21 cellular contexts compared by ENCODE assay signal in the genomic region with DNA sequence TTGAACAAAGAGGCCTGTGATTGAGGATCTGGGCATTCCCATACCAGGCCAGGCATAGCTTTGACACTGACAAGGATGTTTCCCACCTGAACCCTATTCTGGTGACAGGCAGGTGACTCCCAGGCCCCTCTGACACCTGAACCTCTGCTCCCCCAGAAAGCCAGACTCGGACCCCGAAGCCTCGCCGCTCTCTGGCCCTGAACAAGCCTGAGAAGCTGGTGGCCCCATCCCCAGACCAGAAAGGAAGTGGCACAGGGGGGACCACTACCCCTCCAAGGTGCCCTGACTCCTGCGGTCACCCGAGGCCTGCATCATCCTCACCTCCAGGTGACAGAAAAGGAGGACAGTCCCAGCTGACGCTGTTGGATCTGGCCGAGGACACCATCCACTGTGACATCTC. TPM values are rescaled to one million over a fixed set of nuclear protein-coding genes. Genes with fewer than 3 reads are reported as not detected.
A peak's percentile ranks its signal among the peaks of the same experiment; 100 is the strongest.
DNase-seq lines count a peak whose midpoint lies in the region; ATAC-seq and TF ChIP-seq lines count a peak whose summit lies in the region.
"Had no signal": no experiment of that assay in that cellular context is flagged by ENCODE, and none has a peak within 500 bp of the region (broad histone marks: within the 10 kb centered on the region; RNA-seq: fewer than 3 reads in every experiment).

No MANE protein-coding gene starts in this region.

- H2BK5ac ChIP-seq in IMR-90 (ENCODE audit: low read depth, low read length, poor library complexity, severe bottlenecking) (no peak overlapping the region), neuronal stem cell (ENCODE audit: low read length) (no peak overlapping the region)

- WGBS in IMR-90 (ENCODE audit: extremely low coverage in 2 of 2, insufficient read length in 1 of 2), 2 experiments = 100% methylated on average over 2 of the region's 8 CpGs; no CpG with 5 or more reads in 1 of the 2 experiments
- no CpG with 5 or more reads among the region's 8 CpGs for WGBS in neuronal stem cell (ENCODE audit: extremely low coverage in 2 of 2, insufficient read length in 2 of 2, insufficient replicate concordance in 1 of 2), 2 donors

- no peak for TF ChIP-seq POLR2A in IMR-90 (IDR thresholded peaks at IDR 0.05; ENCODE audit: low read depth, low read length)

- H3K9me3 ChIP-seq in IMR-90 (ENCODE audit: control insufficient read depth, insufficient read depth, low read length) = no peaks in the 10 kb centered on the region
- H3K9me3 ChIP-seq in neuronal stem cell (replicated peaks in 1 of 2; ENCODE audit: control insufficient read depth in 2 of 2, insufficient read depth in 1 of 2, low read depth in 1 of 2, low read length in 2 of 2) = no peaks in the 10 kb centered on the region
- H3K9me3 ChIP-seq: A549; BE2C; BLaER1 treated with 17β-estradiol and CSF1 and Interleukin-3, amounts not matched to agents 10 nM and 100 nM had no signal

- no TSS peak for BruUV-seq in IMR-90 (replicated peaks; lab: Mats Ljungman, UMichigan)

- H3K27me3 ChIP-seq in IMR-90 (ENCODE audit: control insufficient read depth, insufficient read depth, low read length) (peaks cover under 1% of the 10 kb centered on the region; the same call in 1 of the 2 replicates), neuronal stem cell (ENCODE audit: control insufficient read depth in 3 of 3, insufficient read depth in 3 of 3, low read depth in 1 of 3, low read length in 3 of 3) (peaks cover 0 to 20% (median 0%) of the 10 kb centered on the region in 3 experiments)
- H3K27me3 ChIP-seq: BE2C; BLaER1 treated with 17β-estradiol and CSF1 and Interleukin-3, amounts not matched to agents 10 nM and 100 nM had no signal

- H3K56ac ChIP-seq in IMR-90 (ENCODE audit: extremely low read depth, insufficient read depth, low read length) = no peak overlapping the region

- H4K8ac ChIP-seq in IMR-90 (ENCODE audit: low read depth in 2 of 2, low read length in 2 of 2) (no peak overlapping the region), neuronal stem cell (ENCODE audit: low read depth, low read length) (no peak overlapping the region)

- no peak overlapping the region for H2BK20ac ChIP-seq in IMR-90 (ENCODE audit: low read depth, low read length)

- no peaks in the 10 kb centered on the region for H3K79me1 ChIP-seq in IMR-90 (ENCODE audit: low read depth in 1 of 2, low read length in 2 of 2)
- no peaks in the 10 kb centered on the region for H3K79me1 ChIP-seq in neuronal stem cell (ENCODE audit: low read depth, low read length)

- intact Hi-C loops in IMR-90 (cut with micrococcal nuclease) = no loop called here

- no peaks in the 10 kb centered on the region for H3K9me1 ChIP-seq in IMR-90 (ENCODE audit: insufficient read depth, low read length)

- H3K4me3 ChIP-seq in IMR-90 (ENCODE audit: insufficient read depth, low read depth, low read length) = no peak overlapping the region
- no peak overlapping the region for H3K4me3 ChIP-seq in neuronal stem cell (ENCODE audit: low read length in 2 of 2)
- H3K4me3 ChIP-seq: A549; BLaER1 treated with 17β-estradiol and CSF1 and Interleukin-3, amounts not matched to agents 10 nM and 100 nM; GM23248 had no signal

- DNase-seq in GM13976 (ENCODE audit: low spot score) (peak; percentile 17), IMR-90 (no peak), neuronal stem cell (ENCODE audit: low spot score) (no peak), DMS79 treated with DMSO at 0.1 percent for 48 hours (lab: John Stamatoyannopoulos, UW) (no peak), DMS79 (lab: John Stamatoyannopoulos, UW) (no peak)
- DNase-seq in stimulated activated CD4-positive, alpha-beta T cell treated with anti-CD3 and anti-CD28 coated beads, Interleukin-4, amount 100 ng/mL, for 4 hours = no peak
- DNase-seq: 8988T; ACHN; AML-193; BE2C; CD4-positive, alpha-beta T cell; CD8-positive, alpha-beta memory T cell; DMS 273 treated with DMSO at 0.1 percent for 48 hours; DND-41; GM23248; H7; HCEC 1CT had no signal

- H2AFZ ChIP-seq in IMR-90 (replicated peaks; ENCODE audit: low read length, poor library complexity) (no peak overlapping the region), neuronal stem cell (ENCODE audit: low read length) (no peak overlapping the region)
- H2AFZ ChIP-seq: GM23248 had no signal

- H4K5ac ChIP-seq in IMR-90 (ENCODE audit: low read depth, low read length) = no peak overlapping the region

- no peaks in the 10 kb centered on the region for H4K20me1 ChIP-seq in IMR-90 (ENCODE audit: insufficient read depth, low read length)
- H4K20me1 ChIP-seq: BLaER1 treated with 17β-estradiol and CSF1 and Interleukin-3, amounts not matched to agents 10 nM and 100 nM had no signal

- dilution Hi-C loops in IMR-90 (cut with HindIII; ENCODE audit: low sequenced_read_pairs, unreplicated experiment) = no loop called here

- H4K91ac ChIP-seq in IMR-90 (ENCODE audit: insufficient read depth, low read depth, low read length) (no peak overlapping the region), neuronal stem cell (ENCODE audit: low read depth, low read length, poor library complexity) (no peak overlapping the region)

- H2BK15ac ChIP-seq in IMR-90 (ENCODE audit: low read depth, low read length) (no peak overlapping the region), neuronal stem cell (ENCODE audit: low read length) (peak overlapping the region; percentile 87)

- H3K36me3 ChIP-seq in IMR-90 (ENCODE audit: control insufficient read depth, insufficient read depth, low read length) = no peaks in the 10 kb centered on the region
- H3K36me3 ChIP-seq in neuronal stem cell (replicated peaks in 1 of 2; ENCODE audit: control insufficient read depth in 2 of 2, insufficient read depth in 2 of 2, low read length in 2 of 2) = no peaks in the 10 kb centered on the region
- H3K36me3 ChIP-seq: BE2C; BLaER1 treated with 17β-estradiol and CSF1 and Interleukin-3, amounts not matched to agents 10 nM and 100 nM had no signal

- no peak for TF ChIP-seq RAD21 in IMR-90 (IDR thresholded peaks at IDR 0.05; ENCODE audit: low read length)

- in situ Hi-C loops in GM13976 (cut with MboI; ENCODE audit: low sequenced_read_pairs, unreplicated experiment) (no loop called here), IMR-90 (cut with MboI; ENCODE audit: low sequenced_read_pairs) (no loop called here)

- H3K23ac ChIP-seq in IMR-90 (ENCODE audit: low read depth, low read length) = no peak overlapping the region
- H3K23ac ChIP-seq in neuronal stem cell (ENCODE audit: low read depth, low read length, poor library complexity) = no peak overlapping the region

- no peak for ATAC-seq in IMR-90 (ENCODE audit: low read depth)

- H2AK9ac ChIP-seq in IMR-90 (replicated peaks; ENCODE audit: low read depth, low read length, poor library complexity) = peak overlapping the region; percentile 50

- CTCF ChIA-PET in IMR-90 (lab: Yijun Ruan, JAX) = interaction anchor here (0.6 kb wide), 1 partner anchor 15 kb away, joined by 8 read pairs; a partner anchor contains a TSS

- H3K4ac ChIP-seq in IMR-90 (ENCODE audit: low read depth, low read length) = no peak overlapping the region
- H3K4ac ChIP-seq in neuronal stem cell (ENCODE audit: low read length) = no peak overlapping the region

- H2BK120ac ChIP-seq in IMR-90 (ENCODE audit: low read depth, low read length) (no peak overlapping the region), neuronal stem cell (ENCODE audit: low read depth, low read length) (no peak overlapping the region)

- H3K27ac ChIP-seq in IMR-90 (ENCODE audit: insufficient read depth, low read length) (no peak overlapping the region), neuronal stem cell (replicated peaks; ENCODE audit: low read length) (no peak overlapping the region)
- H3K27ac ChIP-seq: A549; BLaER1 treated with 17β-estradiol and CSF1 and Interleukin-3, amounts not matched to agents 10 nM and 100 nM; GM23248 had no signal

- H3K4me2 ChIP-seq in IMR-90 (ENCODE audit: low read depth, low read length) (no peak overlapping the region), neuronal stem cell (ENCODE audit: insufficient read depth, low read length, poor library complexity, severe bottlenecking) (no peak overlapping the region)
- H3K4me2 ChIP-seq: A549 had no signal

- H3K9ac ChIP-seq in IMR-90 (ENCODE audit: low read depth, low read length) = no peak overlapping the region
- H3K9ac ChIP-seq in neuronal stem cell (ENCODE audit: low read depth, low read length, poor library complexity) = peak overlapping the region; percentile 27
- H3K9ac ChIP-seq: BLaER1 treated with 17β-estradiol and CSF1 and Interleukin-3, amounts not matched to agents 10 nM and 100 nM; GM23248 had no signal

- H3K14ac ChIP-seq in IMR-90 (replicated peaks; ENCODE audit: low read depth, low read length) = no peak overlapping the region
- no peak overlapping the region for H3K14ac ChIP-seq in neuronal stem cell (ENCODE audit: low read length)

- H3K18ac ChIP-seq in IMR-90 (ENCODE audit: low read depth, low read length) = no peak overlapping the region
- no peak overlapping the region for H3K18ac ChIP-seq in neuronal stem cell (ENCODE audit: low read length)

- no peak overlapping the region for H2BK12ac ChIP-seq in neuronal stem cell (ENCODE audit: low read length)

- POLR2A ChIA-PET in IMR-90 (lab: Charles Lee; ENCODE audit: unreplicated experiment) = no interaction called here

- no peak for TF ChIP-seq CTCF in GM13976 (IDR thresholded peaks at IDR 0.05; ENCODE audit: borderline replicate concordance, control extremely low read depth, extremely low read depth, insufficient read depth, missing control alignments)
- TF ChIP-seq CTCF in IMR-90 (conservative IDR thresholded peaks at IDR 0.05; ENCODE audit: low read depth, low read length) = no peak

- no peaks in the 10 kb centered on the region for H3K4me1 ChIP-seq in IMR-90 (ENCODE audit: control insufficient read depth, insufficient read depth, low read length)
- peaks cover 4 to 6% of the 10 kb centered on the region in 2 donors for H3K4me1 ChIP-seq in neuronal stem cell (ENCODE audit: control insufficient read depth in 2 of 2, insufficient read depth in 1 of 2, low read depth in 1 of 2, low read length in 2 of 2)
- H3K4me1 ChIP-seq: BE2C had no signal

- no peak overlapping the region for H2AK5ac ChIP-seq in IMR-90 (ENCODE audit: low read depth, low read length)
- H2AK5ac ChIP-seq in neuronal stem cell (ENCODE audit: low read depth, low read length) = peak overlapping the region; percentile 68

RNA-seq across cellular contexts. Expression of a gene that starts 14.7 kb away (rescaled TPM):
- total RNA-seq in IMR-90 (2012; rRNA removed) = 0.90 and 1.4 TPM in 2 replicates
- polyA plus RNA-seq in IMR-90 (2012; rRNA removed) = 15.5 TPM in 2 replicates
- polyA plus RNA-seq in IMR-90 (2012; cell fraction: cytosol; rRNA removed) = 11.5 and 18.1 TPM in 2 replicates
- polyA plus RNA-seq in IMR-90 (2012; cell fraction: nucleus; rRNA removed; ENCODE audit: low replicate concordance) = 24.5 and 68.5 TPM in 2 replicates
- 34.8 TPM for polyA plus RNA-seq in neuronal stem cell (2013, experiment 1 of 2)
- polyA plus RNA-seq in neuronal stem cell (2013, experiment 2 of 2) = 34.5 TPM
- polyA plus RNA-seq: CD14-positive monocyte had no signal

RNA-seq across cellular contexts. Expression of a gene that starts 21.1 kb away (rescaled TPM):
- not detected in 2 replicates for total RNA-seq in IMR-90 (2012; rRNA removed)
- polyA plus RNA-seq in IMR-90 (2012; rRNA removed) = not detected in 2 replicates
- polyA plus RNA-seq in IMR-90 (2012; cell fraction: cytosol; rRNA removed) = not detected in 2 replicates
- not detected in 2 replicates for polyA plus RNA-seq in IMR-90 (2012; cell fraction: nucleus; rRNA removed; ENCODE audit: low replicate concordance)
- 0.01 TPM for polyA plus RNA-seq in neuronal stem cell (2013, experiment 1 of 2)
- polyA plus RNA-seq in neuronal stem cell (2013, experiment 2 of 2) = 0.03 TPM
- total RNA-seq: CD4-positive, alpha-beta T cell; CD8-positive, alpha-beta memory T cell; GM23248; H1; H7 had no signal
- polyA plus RNA-seq: A549; CD14-positive monocyte; CD8-positive, alpha-beta memory T cell; GM23248 had no signal

RNA-seq across cellular contexts. Expression of a gene that starts 23.6 kb away (rescaled TPM):
- 2.2 and 3.0 TPM in 2 replicates for total RNA-seq in IMR-90 (2012; rRNA removed)
- 6.8 and 7.0 TPM in 2 replicates for polyA plus RNA-seq in IMR-90 (2012; rRNA removed)
- 4.4 and 7.9 TPM in 2 replicates for polyA plus RNA-seq in IMR-90 (2012; cell fraction: cytosol; rRNA removed)
- 15.3 and 29.9 TPM in 2 replicates for polyA plus RNA-seq in IMR-90 (2012; cell fraction: nucleus; rRNA removed; ENCODE audit: low replicate concordance)
- polyA plus RNA-seq in neuronal stem cell (2013, experiment 1 of 2) = 16.9 TPM
- polyA plus RNA-seq in neuronal stem cell (2013, experiment 2 of 2) = 17.4 TPM

RNA-seq across cellular contexts. Expression of a gene that starts 28.0 kb away (rescaled TPM):
- 7.9 and 10.0 TPM in 2 replicates for total RNA-seq in IMR-90 (2012; rRNA removed)
- polyA plus RNA-seq in IMR-90 (2012; rRNA removed) = 48.5 and 50.7 TPM in 2 replicates
- polyA plus RNA-seq in IMR-90 (2012; cell fraction: cytosol; rRNA removed) = 39.1 and 50.8 TPM in 2 replicates
- 395 and 718 TPM in 2 replicates for polyA plus RNA-seq in IMR-90 (2012; cell fraction: nucleus; rRNA removed; ENCODE audit: low replicate concordance)
- 29.4 TPM for polyA plus RNA-seq in neuronal stem cell (2013, experiment 1 of 2)
- 28.6 TPM for polyA plus RNA-seq in neuronal stem cell (2013, experiment 2 of 2)

RNA-seq across cellular contexts. Expression of a gene that starts 38.3 kb away (rescaled TPM):
- 9.7 and 10.0 TPM in 2 replicates for total RNA-seq in IMR-90 (2012; rRNA removed)
- polyA plus RNA-seq in IMR-90 (2012; rRNA removed) = 28.5 and 33.1 TPM in 2 replicates
- 16.5 and 25.3 TPM in 2 replicates for polyA plus RNA-seq in IMR-90 (2012; cell fraction: cytosol; rRNA removed)
- 159 and 263 TPM in 2 replicates for polyA plus RNA-seq in IMR-90 (2012; cell fraction: nucleus; rRNA removed; ENCODE audit: low replicate concordance)
- polyA plus RNA-seq in neuronal stem cell (2013, experiment 1 of 2) = 36.3 TPM
- 35.8 TPM for polyA plus RNA-seq in neuronal stem cell (2013, experiment 2 of 2)
